ENCODE assay signal across 6 cellular contexts in genomic region chr14:20454359-20454644, GRCh38. TPM values are rescaled to one million over a fixed set of nuclear protein-coding genes. Genes with fewer than 3 reads are reported as not detected.
A peak's percentile ranks its signal among the peaks of the same experiment; 100 is the strongest.
DNase-seq lines count a peak whose midpoint lies in the region; ATAC-seq, FAIRE-seq and TF ChIP-seq lines count a peak whose summit lies in the region.

No MANE protein-coding gene starts in this region.

- DNase-seq in A172 (ENCODE audit: low spot score) (peak; percentile 54), NAMALWA (ENCODE audit: low spot score) (peak; percentile 91), astrocyte (ENCODE audit: low read depth) (peak; percentile 84), natural killer cell (no peak), hepatic stellate cell (ENCODE audit: low spot score) (no peak)

- no peaks in the 10 kb centered on the region for H3K9me3 ChIP-seq in astrocyte (ENCODE audit: insufficient read depth, low read depth, low read length)

- no peak overlapping the region for H3K27ac Mint-ChIP-seq in astrocyte (ENCODE audit: unreplicated experiment)
- no peak overlapping the region for H3K27ac Mint-ChIP-seq in natural killer cell

- peak overlapping the region; percentile 88 for H3K4me2 ChIP-seq in astrocyte (ENCODE audit: low read length)

- H3K36me3 ChIP-seq in astrocyte (ENCODE audit: insufficient read depth, low read length) = peaks cover 28% of the 10 kb centered on the region

- H3K4me3 Mint-ChIP-seq in astrocyte (ENCODE audit: unreplicated experiment) (no peak overlapping the region), natural killer cell (no peak overlapping the region)

- peaks cover 9% of the 10 kb centered on the region for H3K4me1 ChIP-seq in astrocyte (ENCODE audit: insufficient read depth, low read length)

- peaks cover 8% of the 10 kb centered on the region for H3K4me1 Mint-ChIP-seq in astrocyte (ENCODE audit: low read depth, unreplicated experiment)
- H3K4me1 Mint-ChIP-seq in natural killer cell = peaks cover 0 to 20% of the 10 kb centered on the region in 2 donors

- peaks cover 19% of the 10 kb centered on the region for H4K20me1 ChIP-seq in astrocyte (ENCODE audit: insufficient read depth, low read length)

- no peaks in the 10 kb centered on the region for H3K27me3 ChIP-seq in astrocyte (ENCODE audit: insufficient read depth, low read length)

- H3K27me3 Mint-ChIP-seq in astrocyte (ENCODE audit: low read depth, unreplicated experiment) = no peaks in the 10 kb centered on the region
- H3K27me3 Mint-ChIP-seq in natural killer cell (ENCODE audit: low read depth in 2 of 2) = no peaks in the 10 kb centered on the region

- FAIRE-seq in astrocyte (lab: Jason Lieb, UNC) = no peak

- H3K9me3 Mint-ChIP-seq in astrocyte (ENCODE audit: unreplicated experiment) (no peaks in the 10 kb centered on the region), natural killer cell (no peaks in the 10 kb centered on the region)

- H3K36me3 Mint-ChIP-seq in astrocyte (ENCODE audit: low read depth, unreplicated experiment) = peaks cover 2% of the 10 kb centered on the region
- H3K36me3 Mint-ChIP-seq in natural killer cell = peaks cover under 1% of the 10 kb centered on the region

- H2AFZ ChIP-seq in astrocyte (ENCODE audit: low read depth, low read length) = peak overlapping the region; percentile 73

- ATAC-seq in GM21367 (IDR thresholded peaks at IDR 0.05; ENCODE audit: unreplicated experiment) = peak; percentile 39
- ATAC-seq in natural killer cell = peak; percentile 45 to 64 (median 48)

- H3K4me3 ChIP-seq in astrocyte (ENCODE audit: insufficient read depth, low read depth, low read length) = peak overlapping the region; percentile 97

- H3K27ac ChIP-seq in astrocyte (ENCODE audit: low read depth, low read length) = peak overlapping the region; percentile 96

- TF ChIP-seq CTCF in astrocyte (IDR thresholded peaks at IDR 0.05; ENCODE audit: insufficient read depth, low read depth, low read length) (no peak), natural killer cell (IDR thresholded peaks at IDR 0.05) (no peak)

- intact Hi-C loops in natural killer cell (cut with micrococcal nuclease) = loop anchor here (2.0 kb wide), 3 partner anchors 14 to 228 kb away; partner anchors contain the start of genes PNP and TEP1

- H3K9ac ChIP-seq in astrocyte (ENCODE audit: low read length) = peak overlapping the region; percentile 87

- peaks cover 52% of the 10 kb centered on the region for H3K79me2 ChIP-seq in astrocyte (ENCODE audit: insufficient read depth, low read length)

RNA-seq across cellular contexts. Expression of gene OSGEP, which starts 0.3 kb away (rescaled TPM):
- total RNA-seq in A172 (2014; rRNA removed; shearing (Covaris generic)) = 33.2 and 54.4 TPM in 2 replicates
- total RNA-seq in astrocyte = 18.3 and 23.0 TPM in 2 replicates
- 10 to 100 TPM; 60.1 to 65.4 (median 63.3) TPM for total RNA-seq in natural killer cell

RNA-seq across cellular contexts. Expression of gene APEX1, which starts 0.7 kb away (rescaled TPM):
- 96.7 and 99.1 TPM in 2 replicates for total RNA-seq in A172 (2014; rRNA removed; shearing (Covaris generic))
- total RNA-seq in astrocyte (142 and 148 TPM in 2 replicates), natural killer cell (10 to 100 TPM; 66.0 to 77.6 (median 74.9) TPM)

RNA-seq across cellular contexts. Expression of gene PIP4P1, which starts 6.9 kb away (rescaled TPM):
- total RNA-seq in A172 (2014; rRNA removed; shearing (Covaris generic)) = 13.5 and 18.7 TPM in 2 replicates
- total RNA-seq in astrocyte (19.5 and 19.8 TPM in 2 replicates), natural killer cell (10 to 100 TPM; 61.5 to 68.2 (median 63.3) TPM)

RNA-seq across cellular contexts. Expression of gene PNP, which starts 14.9 kb away (rescaled TPM):
- total RNA-seq in A172 (2014; rRNA removed; shearing (Covaris generic)) = 41.8 and 43.5 TPM in 2 replicates
- total RNA-seq in astrocyte (45.5 and 56.8 TPM in 2 replicates), natural killer cell (10 to 100 TPM; 49.5 to 76.8 (median 51.8) TPM)

RNA-seq across cellular contexts. Expression of gene KLHL33, which starts 18.3 kb away (rescaled TPM):
- not detected in 2 replicates for total RNA-seq in A172 (2014; rRNA removed; shearing (Covaris generic))
- total RNA-seq in astrocyte (0.07 TPM in 1 of 2 replicates, not detected in the other), natural killer cell (under 1 TPM; 0.25 to 0.97 (median 0.31) TPM)

Comparison
In these comparisons a context has a peak if more than half of its experiments do, and no peak if none do; other contexts are left out.
1. DNase-seq: peak in A172 (single experiment), NAMALWA (single experiment) and astrocyte (single experiment); none in natural killer cell (single experiment) and hepatic stellate cell (single experiment).